Comparison of ENCODE assay signal across 26 cellular contexts in the genomic region with DNA sequence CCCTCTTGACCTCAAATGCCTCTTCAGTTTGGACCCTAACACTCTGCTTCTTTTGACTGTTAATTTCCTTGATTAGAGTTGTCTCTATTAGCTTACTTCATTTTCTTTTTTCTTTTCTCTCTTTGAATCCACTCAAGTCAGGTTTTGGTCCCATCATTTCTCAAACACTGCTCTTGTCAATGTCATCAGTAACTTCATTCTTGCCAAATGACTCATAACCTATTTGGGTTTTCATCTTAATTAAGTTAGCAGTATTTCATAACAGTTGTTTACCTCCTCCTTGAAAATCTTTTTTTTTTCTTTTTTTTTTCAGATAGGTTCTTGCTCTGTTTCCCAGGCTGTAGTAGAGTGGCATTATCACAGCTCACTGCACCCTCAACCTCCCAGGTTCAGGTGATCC.
DNase-seq lines count a peak whose midpoint lies in the region; ATAC-seq, FAIRE-seq and TF ChIP-seq lines count a peak whose summit lies in the region.
"Had no signal": no experiment of that assay in that cellular context is flagged by ENCODE, and none has a peak within 500 bp of the region (broad histone marks: within the 10 kb centered on the region; RNA-seq: fewer than 3 reads in every experiment).

No MANE protein-coding gene starts in this region.

- no peak overlapping the region for H2BK15ac ChIP-seq in mesenchymal stem cell (ENCODE audit: low read depth, poor library complexity, severe bottlenecking)

- no peak overlapping the region for H3K18ac ChIP-seq in mesenchymal stem cell (ENCODE audit: low read depth in 1 of 2, low read length in 2 of 2)

- TF ChIP-seq CTCF in cardiac fibroblast (IDR thresholded peaks at IDR 0.05; ENCODE audit: low read depth, low read length) (no peak), osteocyte (IDR thresholded peaks at IDR 0.05) (no peak)

- H2BK12ac ChIP-seq in mesenchymal stem cell (ENCODE audit: low read length in 2 of 2): no peak overlapping the region

- no peak overlapping the region for H3K14ac ChIP-seq in mesenchymal stem cell (ENCODE audit: low read length in 2 of 2)

- H3K23ac ChIP-seq in mesenchymal stem cell (ENCODE audit: low read length in 2 of 2): no peak overlapping the region

- H3K79me1 ChIP-seq in mesenchymal stem cell (replicated peaks; ENCODE audit: low read length, poor library complexity, severe bottlenecking): peaks cover 2% of the 10 kb centered on the region

- H3K4me3 ChIP-seq in cardiac fibroblast (replicated peaks in 1 of 2; ENCODE audit: low read depth in 2 of 2, low read length in 2 of 2) (no peak overlapping the region), mesenchymal stem cell (ENCODE audit: insufficient read depth in 1 of 2, low read depth in 1 of 2, low read length in 2 of 2) (no peak overlapping the region)
- H3K4me3 ChIP-seq: adrenal gland, BLaER1, cardiac muscle cell, MG63, sigmoid colon, SJCRH30, suprapubic skin had no signal

- H3K4ac ChIP-seq in mesenchymal stem cell (ENCODE audit: low read depth in 1 of 2, low read length in 2 of 2): no peak overlapping the region

- H3K4me3 Mint-ChIP-seq in activated CD4-positive, alpha-beta T cell treated with anti-CD3 and anti-CD28 coated beads for 36 hours: no peak overlapping the region
- H3K4me3 Mint-ChIP-seq in osteocyte (ENCODE audit: unreplicated experiment): no peak overlapping the region
- H3K4me3 Mint-ChIP-seq: naive B cell, WTC11 had no signal

- peak overlapping the region; percentile 66 for H3K27ac Mint-ChIP-seq in activated CD4-positive, alpha-beta T cell treated with anti-CD3 and anti-CD28 coated beads for 36 hours
- no peak overlapping the region for H3K27ac Mint-ChIP-seq in osteocyte (ENCODE audit: unreplicated experiment)
- H3K27ac Mint-ChIP-seq: WTC11 had no signal

- H3K27me3 ChIP-seq in mesenchymal stem cell (ENCODE audit: control insufficient read depth in 1 of 2, insufficient read depth in 1 of 2, low read length in 2 of 2): no peaks in the 10 kb centered on the region
- H3K27me3 ChIP-seq: adrenal gland, BLaER1, cardiac muscle cell, MG63, sigmoid colon, SJCRH30, suprapubic skin had no signal

- peaks cover 29% of the 10 kb centered on the region for H3K36me3 Mint-ChIP-seq in activated CD4-positive, alpha-beta T cell treated with anti-CD3 and anti-CD28 coated beads for 36 hours (ENCODE audit: low read depth)
- H3K36me3 Mint-ChIP-seq in osteocyte (ENCODE audit: unreplicated experiment): peaks cover 20% of the 10 kb centered on the region

- no peak overlapping the region for H2BK5ac ChIP-seq in mesenchymal stem cell (ENCODE audit: low read depth, low read length, poor library complexity, severe bottlenecking)

- peaks cover 6% of the 10 kb centered on the region for H3K4me1 Mint-ChIP-seq in activated CD4-positive, alpha-beta T cell treated with anti-CD3 and anti-CD28 coated beads for 36 hours
- no peaks in the 10 kb centered on the region for H3K4me1 Mint-ChIP-seq in osteocyte (ENCODE audit: unreplicated experiment)
- H3K4me1 Mint-ChIP-seq: naive B cell, WTC11 had no signal

- no peak for ATAC-seq in activated CD4-positive, alpha-beta T cell treated with anti-CD3 and anti-CD28 coated beads for 36 hours
- no peak for ATAC-seq in GM21576 (IDR thresholded peaks at IDR 0.05; ENCODE audit: unreplicated experiment)
- ATAC-seq: Panc1, WTC11 had no signal

- DNase-seq in activated CD4-positive, alpha-beta T cell treated with anti-CD3 and anti-CD28 coated beads for 36 hours: no peak
- DNase-seq in activated CD4-positive, alpha-beta T cell treated with anti-CD3 and anti-CD28 coated beads for 1 hour: no peak
- DNase-seq in HTR-8/SVneo (ENCODE audit: insufficient read length, low spot score) (no peak), cardiac fibroblast (ENCODE audit: low read depth in 2 of 2) (peak; percentile 3 to 27), mesenchymal stem cell (peak; percentile 30), GM12891 (ENCODE audit: insufficient read length, low spot score) (no peak), osteocyte (ENCODE audit: extremely low spot score, unreplicated experiment) (no peak)
- DNase-seq: adrenal gland, GDM1, IMR-90, mesendoderm, MG63, naive B cell, NCI-H1694, NCI-H226, sigmoid colon, SJCRH30 had no signal

- FAIRE-seq in HTR-8/SVneo (lab: Jason Lieb, UNC) (peak; percentile 66), GM12891 (lab: Jason Lieb, UNC) (no peak)
- FAIRE-seq: A204.1, urothelium cell line had no signal

- TF ChIP-seq POLR2A in GM12891 (IDR thresholded peaks at IDR 0.05; ENCODE audit: low read depth, low read length): no peak

- H3K36me3 ChIP-seq in mesenchymal stem cell (ENCODE audit: control insufficient read depth in 1 of 2, insufficient read depth in 2 of 2, low read depth in 1 of 2, low read length in 2 of 2): peaks cover 4 to 15% of the 10 kb centered on the region in 2 experiments
- H3K36me3 ChIP-seq: MG63, SJCRH30 had no signal

- no peaks in the 10 kb centered on the region for H3K9me3 ChIP-seq in mesenchymal stem cell (ENCODE audit: control insufficient read depth, low read length)
- H3K9me3 ChIP-seq: adrenal gland, BLaER1, MG63, sigmoid colon, SJCRH30, suprapubic skin had no signal

- no peak overlapping the region for H2BK120ac ChIP-seq in mesenchymal stem cell (ENCODE audit: low read depth, low read length)

- H4K8ac ChIP-seq in mesenchymal stem cell (ENCODE audit: low read length): no peak overlapping the region

- no peak overlapping the region for H3K9ac ChIP-seq in mesenchymal stem cell (ENCODE audit: low read length)
- H3K9ac ChIP-seq: BLaER1, parathyroid adenoma had no signal

- no peaks in the 10 kb centered on the region for H3K27me3 Mint-ChIP-seq in activated CD4-positive, alpha-beta T cell treated with anti-CD3 and anti-CD28 coated beads for 36 hours
- no peaks in the 10 kb centered on the region for H3K27me3 Mint-ChIP-seq in osteocyte (ENCODE audit: unreplicated experiment)
- H3K27me3 Mint-ChIP-seq: naive B cell had no signal

- POLR2A ChIA-PET in activated CD4-positive, alpha-beta T cell treated with anti-CD3 and anti-CD28 coated beads for 36 hours (lab: Charles Lee): no interaction called here

- CTCF ChIA-PET in activated CD4-positive, alpha-beta T cell treated with anti-CD3 and anti-CD28 coated beads for 36 hours (lab: Charles Lee): no interaction called here

- intact Hi-C loops in activated CD4-positive, alpha-beta T cell treated with anti-CD3 and anti-CD28 coated beads for 36 hours (cut with DNase I, micrococcal nuclease): no loop called here

- no peak overlapping the region for H3K4me2 ChIP-seq in mesenchymal stem cell (ENCODE audit: low read length, poor library complexity, severe bottlenecking)
- H3K4me2 ChIP-seq: BLaER1 had no signal

- H3K9me3 Mint-ChIP-seq in activated CD4-positive, alpha-beta T cell treated with anti-CD3 and anti-CD28 coated beads for 36 hours (ENCODE audit: low read depth): no peaks in the 10 kb centered on the region
- H3K9me3 Mint-ChIP-seq in osteocyte (ENCODE audit: unreplicated experiment): no peaks in the 10 kb centered on the region
- H3K9me3 Mint-ChIP-seq: naive B cell had no signal

- H2AK5ac ChIP-seq in mesenchymal stem cell (ENCODE audit: low read length, severe bottlenecking): no peak overlapping the region

- H4K91ac ChIP-seq in mesenchymal stem cell (ENCODE audit: low read length): no peak overlapping the region

- H3K4me1 ChIP-seq in mesenchymal stem cell (ENCODE audit: control insufficient read depth, insufficient read depth, low read depth, low read length): no peaks in the 10 kb centered on the region
- H3K4me1 ChIP-seq: adrenal gland, BLaER1, parathyroid adenoma, sigmoid colon, SJCRH30, suprapubic skin had no signal

- no peak overlapping the region for H3K27ac ChIP-seq in mesenchymal stem cell (ENCODE audit: low read length, poor library complexity, severe bottlenecking)
- H3K27ac ChIP-seq: adrenal gland, BLaER1, cardiac muscle cell, parathyroid adenoma, sigmoid colon, SJCRH30, suprapubic skin had no signal

- no peak overlapping the region for H2AFZ ChIP-seq in mesenchymal stem cell (ENCODE audit: low read depth, low read length)
- H2AFZ ChIP-seq: parathyroid adenoma had no signal

TF ChIP-seq in GM12891, 5 proteins besides CTCF, POLR2A, EP300 and RAD21:
- TF ChIP-seq PAX5 (IDR thresholded peaks at IDR 0.05; ENCODE audit: insufficient read depth, low read length, severe bottlenecking) (no peak), TAF1 (IDR thresholded peaks at IDR 0.05; ENCODE audit: low read depth, low read length) (no peak), SPI1 (IDR thresholded peaks at IDR 0.05; ENCODE audit: low read depth, low read length) (no peak), POLR2AphosphoS5 (IDR thresholded peaks at IDR 0.05; ENCODE audit: low read depth, low read length) (no peak), POU2F2 (IDR thresholded peaks at IDR 0.05; ENCODE audit: low read depth, low read length) (no peak)

Comparison
In these comparisons a context has a peak if more than half of its experiments do, and no peak if none do; other contexts are left out.
1. DNase-seq: peak in cardiac fibroblast (2 of 2) and mesenchymal stem cell (single experiment); none in activated CD4-positive, alpha-beta T cell treated with anti-CD3 and anti-CD28 coated beads for 36 hours (single experiment), activated CD4-positive, alpha-beta T cell treated with anti-CD3 and anti-CD28 coated beads for 1 hour (single experiment), HTR-8/SVneo (single experiment), GM12891 (single experiment) and osteocyte (single experiment).